1 cellular context compared by ENCODE assay signal in genomic region chr2:127526142-127526939, GRCh38.
TF ChIP-seq lines count a peak whose summit lies in the region.

Gene IWS1 (minus strand): TSS chr2:127526489. CDS start chr2:127526208, 281 bp downstream.

TF ChIP-seq in GM12878, 131 proteins besides CTCF, POLR2A, EP300 and RAD21 (continued from another document and continues in another):
- TF ChIP-seq E2F8 (IDR thresholded peaks at IDR 0.05; ENCODE audit: low read depth, partially characterized antibody) (peak; percentile 52), CHD1 (IDR thresholded peaks at IDR 0.05; ENCODE audit: low read depth, low read length) (no peak), GATAD2B (conservative IDR thresholded peaks at IDR 0.05; ENCODE audit: low read depth) (peak; percentile 86), PAX8 (IDR thresholded peaks at IDR 0.05) (no peak), NRF1 (conservative IDR thresholded peaks at IDR 0.05; ENCODE audit: low read depth, low read length) (peak; percentile 81), ZNF384 (IDR thresholded peaks at IDR 0.05; ENCODE audit: borderline replicate concordance, low read depth, low read length) (no peak), RELA (IDR thresholded peaks at IDR 0.05; ENCODE audit: borderline replicate concordance, partially characterized antibody) (no peak), USF2 (IDR thresholded peaks at IDR 0.05; ENCODE audit: borderline replicate concordance, low read depth, low read length) (no peak), USF1 (IDR thresholded peaks at IDR 0.05; ENCODE audit: borderline replicate concordance, extremely low read length, insufficient read depth, low read depth, low read length) (no peak), TAF1 (IDR thresholded peaks at IDR 0.05; ENCODE audit: borderline replicate concordance, low read depth, low read length) (no peak), HDAC2 (IDR thresholded peaks at IDR 0.05) (no peak), FOXK2 (IDR thresholded peaks at IDR 0.05) (no peak), NFXL1 (IDR thresholded peaks at IDR 0.05; ENCODE audit: borderline replicate concordance) (no peak), HDAC6 (IDR thresholded peaks at IDR 0.05; ENCODE audit: unreplicated experiment) (no peak), RUNX3 (IDR thresholded peaks at IDR 0.05; ENCODE audit: low read length) (peak; percentile 78), RFX5 (IDR thresholded peaks at IDR 0.05; ENCODE audit: low read depth, low read length) (peak; percentile 78), ZBTB4 (CRISPR knock-in tag; IDR thresholded peaks at IDR 0.05) (no peak), MEF2A (IDR thresholded peaks at IDR 0.05; ENCODE audit: insufficient read depth, low read depth, low read length) (no peak), EED (IDR thresholded peaks at IDR 0.05; ENCODE audit: low read depth) (peak; percentile 81), SIN3A (IDR thresholded peaks at IDR 0.05; ENCODE audit: low read depth, low read length) (no peak), GABPA (IDR thresholded peaks at IDR 0.05; ENCODE audit: low read depth) (peak; percentile 21; the same call in 1 of the 2 replicates), MXI1 (IDR thresholded peaks at IDR 0.05; ENCODE audit: low read depth, low read length) (peak; percentile 75), ZZZ3 (IDR thresholded peaks at IDR 0.05; ENCODE audit: control insufficient read depth, insufficient read length, low read depth) (no peak), YY1 (IDR thresholded peaks at IDR 0.05; ENCODE audit: low read depth, low read length) (peak; percentile 99), FOXM1 (IDR thresholded peaks at IDR 0.05; ENCODE audit: low read depth, low read length) (peak; percentile 51; the same call in 1 of the 2 replicates), SRF (IDR thresholded peaks at IDR 0.05; ENCODE audit: low read depth in 2 of 2, low read length in 2 of 2) (no peak), CHD4 (IDR thresholded peaks at IDR 0.05) (0 out of 2 replicates have a peak, but pooled peaks have one; percentile 5), TCF3 (IDR thresholded peaks at IDR 0.05; ENCODE audit: borderline replicate concordance, insufficient read depth, low read depth, low read length) (0 out of 2 replicates have a peak, but pooled peaks have one; percentile 15), BCL3 (IDR thresholded peaks at IDR 0.05; ENCODE audit: borderline replicate concordance, insufficient read depth, low read depth, low read length, poor library complexity, severe bottlenecking) (no peak), SMARCA5 (IDR thresholded peaks at IDR 0.05) (peak; percentile 10; the same call in 1 of the 2 replicates), ZNF687 (IDR thresholded peaks at IDR 0.05) (peak; percentile 41; the same call in 1 of the 2 replicates), CREM (IDR thresholded peaks at IDR 0.05; ENCODE audit: low read depth) (peak; percentile 90), ZNF207 (IDR thresholded peaks at IDR 0.05; ENCODE audit: borderline replicate concordance) (peak; percentile 52; the same call in 1 of the 2 replicates), NR2C2 (IDR thresholded peaks at IDR 0.05; ENCODE audit: borderline replicate concordance, control insufficient read depth, insufficient read length, low read depth) (no peak), SUPT20H (IDR thresholded peaks at IDR 0.05; ENCODE audit: borderline replicate concordance, control insufficient read depth, low read depth, low read length) (no peak)
- TF ChIP-seq, protein P1, sequence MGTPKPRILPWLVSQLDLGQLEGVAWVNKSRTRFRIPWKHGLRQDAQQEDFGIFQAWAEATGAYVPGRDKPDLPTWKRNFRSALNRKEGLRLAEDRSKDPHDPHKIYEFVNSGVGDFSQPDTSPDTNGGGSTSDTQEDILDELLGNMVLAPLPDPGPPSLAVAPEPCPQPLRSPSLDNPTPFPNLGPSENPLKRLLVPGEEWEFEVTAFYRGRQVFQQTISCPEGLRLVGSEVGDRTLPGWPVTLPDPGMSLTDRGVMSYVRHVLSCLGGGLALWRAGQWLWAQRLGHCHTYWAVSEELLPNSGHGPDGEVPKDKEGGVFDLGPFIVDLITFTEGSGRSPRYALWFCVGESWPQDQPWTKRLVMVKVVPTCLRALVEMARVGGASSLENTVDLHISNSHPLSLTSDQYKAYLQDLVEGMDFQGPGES (IDR thresholded peaks at IDR 0.05): no peak
- TF ChIP-seq, protein P2, sequence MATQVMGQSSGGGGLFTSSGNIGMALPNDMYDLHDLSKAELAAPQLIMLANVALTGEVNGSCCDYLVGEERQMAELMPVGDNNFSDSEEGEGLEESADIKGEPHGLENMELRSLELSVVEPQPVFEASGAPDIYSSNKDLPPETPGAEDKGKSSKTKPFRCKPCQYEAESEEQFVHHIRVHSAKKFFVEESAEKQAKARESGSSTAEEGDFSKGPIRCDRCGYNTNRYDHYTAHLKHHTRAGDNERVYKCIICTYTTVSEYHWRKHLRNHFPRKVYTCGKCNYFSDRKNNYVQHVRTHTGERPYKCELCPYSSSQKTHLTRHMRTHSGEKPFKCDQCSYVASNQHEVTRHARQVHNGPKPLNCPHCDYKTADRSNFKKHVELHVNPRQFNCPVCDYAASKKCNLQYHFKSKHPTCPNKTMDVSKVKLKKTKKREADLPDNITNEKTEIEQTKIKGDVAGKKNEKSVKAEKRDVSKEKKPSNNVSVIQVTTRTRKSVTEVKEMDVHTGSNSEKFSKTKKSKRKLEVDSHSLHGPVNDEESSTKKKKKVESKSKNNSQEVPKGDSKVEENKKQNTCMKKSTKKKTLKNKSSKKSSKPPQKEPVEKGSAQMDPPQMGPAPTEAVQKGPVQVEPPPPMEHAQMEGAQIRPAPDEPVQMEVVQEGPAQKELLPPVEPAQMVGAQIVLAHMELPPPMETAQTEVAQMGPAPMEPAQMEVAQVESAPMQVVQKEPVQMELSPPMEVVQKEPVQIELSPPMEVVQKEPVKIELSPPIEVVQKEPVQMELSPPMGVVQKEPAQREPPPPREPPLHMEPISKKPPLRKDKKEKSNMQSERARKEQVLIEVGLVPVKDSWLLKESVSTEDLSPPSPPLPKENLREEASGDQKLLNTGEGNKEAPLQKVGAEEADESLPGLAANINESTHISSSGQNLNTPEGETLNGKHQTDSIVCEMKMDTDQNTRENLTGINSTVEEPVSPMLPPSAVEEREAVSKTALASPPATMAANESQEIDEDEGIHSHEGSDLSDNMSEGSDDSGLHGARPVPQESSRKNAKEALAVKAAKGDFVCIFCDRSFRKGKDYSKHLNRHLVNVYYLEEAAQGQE (IDR thresholded peaks at IDR 0.05; ENCODE audit: low read depth, low read length): no peak
